ENCODE assay signal across 26 cellular contexts in the genomic region with DNA sequence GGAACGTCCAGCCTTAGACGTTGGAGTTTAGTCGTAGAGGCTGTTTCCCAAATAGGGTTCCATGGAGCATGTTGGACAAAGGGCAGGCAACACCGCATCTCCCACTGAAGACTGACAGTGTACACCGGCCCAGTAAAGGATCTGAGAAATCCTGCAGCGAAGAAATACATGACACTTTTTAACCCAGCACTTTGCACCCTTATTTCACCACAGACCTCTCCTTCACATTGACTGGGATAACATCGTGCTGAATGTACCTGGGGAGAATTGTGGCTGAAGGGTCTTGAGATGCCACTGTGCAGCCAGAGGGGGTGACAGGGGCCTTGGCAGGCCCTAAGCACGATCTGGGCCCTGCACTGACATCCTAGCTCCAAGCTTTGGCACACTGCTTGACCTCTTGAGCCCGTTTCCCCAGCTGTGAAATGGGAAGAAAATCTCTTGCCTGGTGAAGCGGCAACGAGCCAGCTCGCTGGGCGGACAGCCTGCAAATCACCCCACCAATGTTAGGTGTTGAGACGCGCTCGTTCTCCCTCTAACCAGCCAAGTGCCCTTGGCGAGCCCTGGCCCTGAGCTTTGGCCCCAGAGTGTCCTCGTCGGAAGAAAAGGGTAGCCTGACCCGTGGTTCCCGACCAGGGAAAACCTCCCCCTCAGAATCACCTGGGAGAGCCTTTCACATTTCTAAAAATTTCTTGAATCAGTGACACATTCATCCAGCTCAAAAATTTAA. TPM values are rescaled to one million over a fixed set of nuclear protein-coding genes. Genes with fewer than 3 reads are reported as not detected.
DNase-seq lines count a peak whose midpoint lies in the region; ATAC-seq and TF ChIP-seq lines count a peak whose summit lies in the region.
"Had no signal": no experiment of that assay in that cellular context is flagged by ENCODE, and none has a peak within 500 bp of the region (broad histone marks: within the 10 kb centered on the region; RNA-seq: fewer than 3 reads in every experiment).

No MANE protein-coding gene starts in this region.

- peaks cover 95% of the 10 kb centered on the region for H3K4me1 Mint-ChIP-seq in activated naive CD4-positive, alpha-beta T cell treated with anti-CD3 and anti-CD28 coated beads for 36 hours (ENCODE audit: low read depth)
- H3K4me1 Mint-ChIP-seq in activated naive CD8-positive, alpha-beta T cell treated with anti-CD3 and anti-CD28 coated beads for 36 hours: peaks cover 89% of the 10 kb centered on the region
- H3K4me1 Mint-ChIP-seq in stimulated activated effector memory CD8-positive, alpha-beta T cell treated with anti-CD3 and anti-CD28 coated beads, Interleukin-12 subunit alpha, Interleukin-12 subunit beta, amount 100 ng/mL, for 72 hours: peaks cover 79% of the 10 kb centered on the region

- no peak overlapping the region for H3K27ac ChIP-seq in RWPE2 (ENCODE audit: poor library complexity, severe bottlenecking)
- H3K27ac ChIP-seq in A673 (ENCODE audit: low read depth, low read length, poor library complexity, severe bottlenecking): no peak overlapping the region
- H3K27ac ChIP-seq: dorsolateral prefrontal cortex, HL-60, RWPE1, tibial nerve had no signal

- H3K4me1 ChIP-seq in RWPE2 (ENCODE audit: insufficient read depth, poor library complexity, severe bottlenecking): no peaks in the 10 kb centered on the region
- peaks cover 1% of the 10 kb centered on the region for H3K4me1 ChIP-seq in A673 (ENCODE audit: insufficient read depth, low read length, poor library complexity, severe bottlenecking)
- H3K4me1 ChIP-seq: tibial nerve had no signal

- H3K36me3 Mint-ChIP-seq in activated naive CD4-positive, alpha-beta T cell treated with anti-CD3 and anti-CD28 coated beads for 36 hours (ENCODE audit: low read depth): peaks cover 77% of the 10 kb centered on the region
- peaks cover 82% of the 10 kb centered on the region for H3K36me3 Mint-ChIP-seq in activated naive CD8-positive, alpha-beta T cell treated with anti-CD3 and anti-CD28 coated beads for 36 hours
- peaks cover 93% of the 10 kb centered on the region for H3K36me3 Mint-ChIP-seq in stimulated activated effector memory CD8-positive, alpha-beta T cell treated with anti-CD3 and anti-CD28 coated beads, Interleukin-12 subunit alpha, Interleukin-12 subunit beta, amount 100 ng/mL, for 72 hours
- H3K36me3 Mint-ChIP-seq: CD14-positive monocyte, mesothelial cell of epicardium had no signal

- H3K36me3 ChIP-seq in RWPE2 (ENCODE audit: low read depth) (no peaks in the 10 kb centered on the region), A673 (ENCODE audit: insufficient read depth, low read length, poor library complexity, severe bottlenecking) (no peaks in the 10 kb centered on the region)
- H3K36me3 ChIP-seq: tibial nerve had no signal

- H3K27me3 ChIP-seq in RWPE2 (ENCODE audit: insufficient read depth, poor library complexity, severe bottlenecking) (no peaks in the 10 kb centered on the region), A673 (replicated peaks; ENCODE audit: insufficient read depth, low read depth, low read length, poor library complexity) (no peaks in the 10 kb centered on the region)
- H3K27me3 ChIP-seq: dorsolateral prefrontal cortex, tibial nerve had no signal

- no peak overlapping the region for H3K4me3 Mint-ChIP-seq in activated naive CD4-positive, alpha-beta T cell treated with anti-CD3 and anti-CD28 coated beads for 36 hours
- no peak overlapping the region for H3K4me3 Mint-ChIP-seq in activated naive CD8-positive, alpha-beta T cell treated with anti-CD3 and anti-CD28 coated beads for 36 hours
- H3K4me3 Mint-ChIP-seq in stimulated activated effector memory CD8-positive, alpha-beta T cell treated with anti-CD3 and anti-CD28 coated beads, Interleukin-12 subunit alpha, Interleukin-12 subunit beta, amount 100 ng/mL, for 72 hours: no peak overlapping the region
- H3K4me3 Mint-ChIP-seq: activated B cell treated with CpG ODN at 0.5 μM for 24 hours, CD14-positive monocyte, mesothelial cell of epicardium had no signal

- no peak for DNase-seq in activated naive CD4-positive, alpha-beta T cell treated with anti-CD3 and anti-CD28 coated beads for 36 hours
- no peak for DNase-seq in activated naive CD4-positive, alpha-beta T cell treated with Interleukin-2 at 50 U/mL for 16 hours
- DNase-seq in RWPE2 (ENCODE audit: low spot score) (peak; percentile 29), A673 (ENCODE audit: low spot score) (no peak), Right ventricle myocardium superior (no peak)
- DNase-seq in activated naive CD8-positive, alpha-beta T cell treated with anti-CD3 and anti-CD28 coated beads for 36 hours: no peak
- DNase-seq in stimulated activated effector memory CD8-positive, alpha-beta T cell treated with anti-CD3 and anti-CD28 coated beads, Interleukin-12 subunit alpha, Interleukin-12 subunit beta, amount 100 ng/mL, for 72 hours (ENCODE audit: low spot score in 2 of 2): no peak
- DNase-seq: activated B cell treated with CpG ODN at 0.5 μM for 24 hours, activated gamma-delta T cell, caudate nucleus, DMS 273 treated with DMSO at 0.1 percent for 48 hours, NCI-H1092, NCI-H1930, SK-N-SH, T1000 had no signal

- ATAC-seq in RWPE2 (ENCODE audit: low read depth) (no peak), Right ventricle myocardium superior (ENCODE audit: poor library complexity) (no peak), HG03354 (IDR thresholded peaks at IDR 0.05; ENCODE audit: poor library complexity, severe bottlenecking, unreplicated experiment) (no peak)
- no peak for ATAC-seq in stimulated activated effector memory CD8-positive, alpha-beta T cell treated with anti-CD3 and anti-CD28 coated beads, Interleukin-12 subunit alpha, Interleukin-12 subunit beta, amount 100 ng/mL, for 72 hours
- ATAC-seq: HCT116, sciatic nerve had no signal

- TF ChIP-seq CTCF in RWPE2 (IDR thresholded peaks at IDR 0.05; ENCODE audit: poor library complexity, severe bottlenecking) (no peak), A673 (conservative IDR thresholded peaks at IDR 0.05; ENCODE audit: low read depth, low read length) (no peak)

- no peaks in the 10 kb centered on the region for H3K9me3 ChIP-seq in RWPE2 (ENCODE audit: severe bottlenecking)
- H3K9me3 ChIP-seq in A673 (ENCODE audit: low read depth, low read length, poor library complexity, severe bottlenecking): no peaks in the 10 kb centered on the region
- H3K9me3 ChIP-seq: SK-N-SH, tibial nerve had no signal

- H3K27me3 Mint-ChIP-seq in activated naive CD4-positive, alpha-beta T cell treated with anti-CD3 and anti-CD28 coated beads for 36 hours (ENCODE audit: low read depth): no peaks in the 10 kb centered on the region
- peaks cover 6% of the 10 kb centered on the region for H3K27me3 Mint-ChIP-seq in activated naive CD8-positive, alpha-beta T cell treated with anti-CD3 and anti-CD28 coated beads for 36 hours
- H3K27me3 Mint-ChIP-seq: activated B cell treated with CpG ODN at 0.5 μM for 24 hours had no signal

- H3K9me3 Mint-ChIP-seq in activated naive CD4-positive, alpha-beta T cell treated with anti-CD3 and anti-CD28 coated beads for 36 hours: no peaks in the 10 kb centered on the region
- peaks cover 5% of the 10 kb centered on the region for H3K9me3 Mint-ChIP-seq in activated naive CD8-positive, alpha-beta T cell treated with anti-CD3 and anti-CD28 coated beads for 36 hours
- no peaks in the 10 kb centered on the region for H3K9me3 Mint-ChIP-seq in stimulated activated effector memory CD8-positive, alpha-beta T cell treated with anti-CD3 and anti-CD28 coated beads, Interleukin-12 subunit alpha, Interleukin-12 subunit beta, amount 100 ng/mL, for 72 hours
- H3K9me3 Mint-ChIP-seq: activated B cell treated with CpG ODN at 0.5 μM for 24 hours, mesothelial cell of epicardium had no signal

- POLR2A ChIA-PET in A673 (lab: Charles Lee; ENCODE audit: low non-redundant PET): interaction anchor here (0.7 kb wide), 1 partner anchor 19 kb away, joined by 3 read pairs; no protein-coding TSS in a partner anchor

- intact Hi-C loops in activated naive CD4-positive, alpha-beta T cell treated with anti-CD3 and anti-CD28 coated beads for 36 hours (cut with micrococcal nuclease): loop anchor here (2.0 kb wide), 1 partner anchor 13 kb away; the partner anchor contains the start of gene CD5
- intact Hi-C loops in A673 (cut with micrococcal nuclease; ENCODE audit: unreplicated experiment) (no loop called here), Right ventricle myocardium superior (cut with DNase I) (no loop called here)

- H3K27ac Mint-ChIP-seq in activated naive CD4-positive, alpha-beta T cell treated with anti-CD3 and anti-CD28 coated beads for 36 hours: peak overlapping the region; percentile 97
- H3K27ac Mint-ChIP-seq in activated naive CD8-positive, alpha-beta T cell treated with anti-CD3 and anti-CD28 coated beads for 36 hours: peak overlapping the region; percentile 99
- peak overlapping the region; percentile 53 for H3K27ac Mint-ChIP-seq in stimulated activated effector memory CD8-positive, alpha-beta T cell treated with anti-CD3 and anti-CD28 coated beads, Interleukin-12 subunit alpha, Interleukin-12 subunit beta, amount 100 ng/mL, for 72 hours
- H3K27ac Mint-ChIP-seq: activated B cell treated with CpG ODN at 0.5 μM for 24 hours, mesothelial cell of epicardium had no signal

- BruUV-seq in A673 (replicated peaks; lab: Mats Ljungman, UMichigan): no TSS peak

- CTCF ChIA-PET in activated naive CD4-positive, alpha-beta T cell treated with anti-CD3 and anti-CD28 coated beads for 36 hours (lab: Charles Lee): interaction anchor here (0.9 to 7.3 kb wide), 2 partner anchors 14 to 34 kb away, joined by 3 to 62 read pairs; no protein-coding TSS in a partner anchor
- CTCF ChIA-PET in A673 (lab: Charles Lee): no interaction called here

- H3K4me3 ChIP-seq in RWPE2 (ENCODE audit: severe bottlenecking): no peak overlapping the region
- H3K4me3 ChIP-seq in A673 (ENCODE audit: low read depth, low read length, poor library complexity, severe bottlenecking): no peak overlapping the region
- H3K4me3 ChIP-seq: dorsolateral prefrontal cortex, tibial nerve had no signal

RNA-seq across cellular contexts. Expression of gene CD5, which starts 13.4 kb away (rescaled TPM):
- 100 to 1,000 TPM; 228 to 232 TPM for total RNA-seq in activated naive CD4-positive, alpha-beta T cell treated with anti-CD3 and anti-CD28 coated beads for 36 hours
- 100 to 1,000 TPM; 196 to 197 TPM for total RNA-seq in activated naive CD8-positive, alpha-beta T cell treated with anti-CD3 and anti-CD28 coated beads for 36 hours
- total RNA-seq in A673 (2021): not detected in 2 replicates
- not detected for total RNA-seq in Right ventricle myocardium superior
- total RNA-seq: astrocyte, endothelial cell of umbilical vein, mesothelial cell of epicardium had no signal

RNA-seq across cellular contexts. Expression of gene VPS37C, which starts 45.6 kb away (rescaled TPM):
- total RNA-seq in activated naive CD4-positive, alpha-beta T cell treated with anti-CD3 and anti-CD28 coated beads for 36 hours: 1 to 10 TPM; 8.5 to 8.9 TPM
- total RNA-seq in activated naive CD8-positive, alpha-beta T cell treated with anti-CD3 and anti-CD28 coated beads for 36 hours: 1 to 10 TPM; 8.1 to 8.8 TPM
- total RNA-seq in A673 (2021): 29.7 and 32.7 TPM in 2 replicates
- total RNA-seq in Right ventricle myocardium superior: 14.3 TPM

Comparison
In these comparisons a context has a peak if more than half of its experiments do, and no peak if none do; other contexts are left out.
1. RNA of gene CD5, which starts 13.4 kb away (total RNA-seq): 228 to 232 TPM in activated naive CD4-positive, alpha-beta T cell treated with anti-CD3 and anti-CD28 coated beads for 36 hours and 196 to 197 TPM in activated naive CD8-positive, alpha-beta T cell treated with anti-CD3 and anti-CD28 coated beads for 36 hours; not detected in A673 and not detected in Right ventricle myocardium superior (single experiment); every median in the first group is over 100 times any median in the second.
2. Peak in every context shown above with its lines, with median percentiles within 50 percentile points of each other: H3K27ac Mint-ChIP-seq.